In the genomic region with DNA sequence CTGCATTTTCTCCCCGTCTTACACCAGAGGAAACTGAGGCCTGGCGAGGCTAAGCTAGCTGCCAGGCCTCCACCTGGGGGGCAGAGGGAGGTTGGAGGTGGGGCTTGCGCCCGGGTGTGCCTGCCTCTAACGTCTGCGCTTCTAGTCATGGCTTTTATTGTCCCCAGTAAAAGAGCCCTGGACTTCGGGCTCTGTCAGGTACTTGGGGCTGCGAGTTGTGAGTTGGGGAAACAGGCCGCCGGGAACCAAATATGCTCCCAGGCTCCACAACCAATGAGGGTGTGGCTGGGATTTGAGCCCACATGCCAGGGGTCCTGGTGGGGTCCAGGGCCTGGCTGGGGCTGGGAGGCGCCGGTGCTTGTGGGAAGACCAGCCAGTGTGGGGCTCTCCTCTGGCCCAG, we compare ENCODE assay signal across 19 cellular contexts.
"Had no signal": no experiment of that assay in that cellular context is flagged by ENCODE, and none has a peak within 500 bp of the region (broad histone marks: within the 10 kb centered on the region; RNA-seq: fewer than 3 reads in every experiment).

No MANE protein-coding gene starts in this region.

- H3K4me3 ChIP-seq: ovary, SJSA1, tibial artery had no signal

- H3K27ac Mint-ChIP-seq: activated CD4-positive, alpha-beta T cell treated with anti-CD3 and anti-CD28 coated beads, Interleukin-2, amount 10 ng/mL, durations not matched to agents 24 days and 14 days; activated CD8-positive, alpha-beta T cell treated with anti-CD3 and anti-CD28 coated beads, Interleukin-2, amount 10 ng/mL, durations not matched to agents 7 days and 5 days; activated naive CD8-positive, alpha-beta T cell; effector memory CD8-positive, alpha-beta T cell; T-helper 2 cell treated with Interferon-gamma antibody and Interleukin-4, amounts not matched to agents 5 μg/mL and 100 μg/mL, for 36 hours had no signal

- H3K4me3 Mint-ChIP-seq: activated CD4-positive, alpha-beta T cell treated with anti-CD3 and anti-CD28 coated beads, Interleukin-2, amount 10 ng/mL, durations not matched to agents 24 days and 14 days; activated CD8-positive, alpha-beta T cell treated with anti-CD3 and anti-CD28 coated beads, Interleukin-2, amount 10 ng/mL, durations not matched to agents 7 days and 5 days; activated naive CD8-positive, alpha-beta T cell; T-helper 2 cell treated with Interferon-gamma antibody and Interleukin-4, amounts not matched to agents 5 μg/mL and 100 μg/mL, for 36 hours had no signal

- H3K36me3 Mint-ChIP-seq: activated naive CD8-positive, alpha-beta T cell had no signal

- DNase-seq: activated CD4-positive, alpha-beta T cell treated with anti-CD3 and anti-CD28 coated beads, Interleukin-2, amount 10 ng/mL, durations not matched to agents 24 days and 14 days; activated CD4-positive, CD25-positive, alpha-beta regulatory T cell; activated CD8-positive, alpha-beta memory T cell treated with anti-CD3 and anti-CD28 coated beads, Interleukin-2, amount 50 U/mL, for 4 hours; activated CD8-positive, alpha-beta T cell treated with anti-CD3 and anti-CD28 coated beads, Interleukin-2, amount 10 ng/mL, durations not matched to agents 7 days and 5 days; activated gamma-delta T cell treated with Interleukin-2 at 50 U/mL for 16 hours; activated T-cell treated with anti-CD3 and anti-CD28 coated beads, Interleukin-2, amount 50 U/mL, for 48 hours; amniotic stem cell; effector memory CD8-positive, alpha-beta T cell; foreskin melanocyte; left ventricle myocardium superior; ovary; stimulated activated CD4-positive, alpha-beta T cell treated with anti-CD3 and anti-CD28 coated beads, Interleukin-15, amount 100 ng/mL, for 24 hours; stimulated activated CD4-positive, alpha-beta T cell treated with anti-CD3 and anti-CD28 coated beads, Interleukin-4, amount 100 ng/mL, for 24 hours; stimulated activated naive CD4-positive, alpha-beta T cell; SW 1271; tibial artery had no signal

- H3K27ac ChIP-seq: ovary, SJSA1, tibial artery had no signal

- H3K36me3 ChIP-seq: ovary, SJSA1, tibial artery had no signal

- H3K27me3 ChIP-seq: ovary, SJSA1 had no signal

- H3K9me3 Mint-ChIP-seq: effector memory CD8-positive, alpha-beta T cell had no signal

- H3K9me3 ChIP-seq: ovary, SJSA1, tibial artery had no signal
